24 cellular contexts compared by ENCODE assay signal in genomic region chr4:116469582-116469981, GRCh38.
DNase-seq lines count a peak whose midpoint lies in the region; ATAC-seq lines count a peak whose summit lies in the region.
"Had no signal": no experiment of that assay in that cellular context is flagged by ENCODE, and none has a peak within 500 bp of the region (broad histone marks: within the 10 kb centered on the region; RNA-seq: fewer than 3 reads in every experiment).

No MANE protein-coding gene starts in this region.

- H3K4me1 Mint-ChIP-seq in activated T-helper 17 cell treated with anti-CD3 and anti-CD28 coated beads, Interleukin-2, amount 50 U/mL, for 72 hours = no peaks in the 10 kb centered on the region

- peaks cover 10% of the 10 kb centered on the region for H3K9me3 Mint-ChIP-seq in activated T-helper 17 cell treated with anti-CD3 and anti-CD28 coated beads, Interleukin-2, amount 50 U/mL, for 72 hours
- H3K9me3 Mint-ChIP-seq: T-helper 1 cell treated with Interleukin-12 subunit alpha and Interleukin-12 subunit beta and Interleukin-4 antibody, amounts not matched to agents 30 μg/mL and 1 μg/mL, for 36 hours had no signal

- H3K27ac Mint-ChIP-seq in activated T-helper 17 cell treated with anti-CD3 and anti-CD28 coated beads, Interleukin-2, amount 50 U/mL, for 72 hours = no peak overlapping the region
- H3K27ac Mint-ChIP-seq: activated CD4-positive, alpha-beta memory T cell treated with anti-CD3 and anti-CD28 coated beads for 36 hours; activated naive CD4-positive, alpha-beta T cell treated with anti-CD3 and anti-CD28 coated beads for 36 hours; T-helper 1 cell treated with Interleukin-12 subunit alpha and Interleukin-12 subunit beta and Interleukin-4 antibody, amounts not matched to agents 30 μg/mL and 1 μg/mL, for 36 hours had no signal

- H3K27me3 Mint-ChIP-seq in activated T-helper 17 cell treated with anti-CD3 and anti-CD28 coated beads, Interleukin-2, amount 50 U/mL, for 72 hours = no peaks in the 10 kb centered on the region
- H3K27me3 Mint-ChIP-seq: activated CD4-positive, alpha-beta memory T cell treated with anti-CD3 and anti-CD28 coated beads for 36 hours had no signal

- DNase-seq in activated gamma-delta T cell (lab: John Stamatoyannopoulos, UW) (no peak), GM19240 (ENCODE audit: insufficient read length, low spot score) (no peak)
- DNase-seq: activated CD4-positive, alpha-beta memory T cell treated with anti-CD3 and anti-CD28 coated beads for 36 hours; activated naive CD4-positive, alpha-beta T cell treated with anti-CD3 and anti-CD28 coated beads for 36 hours; anterior cingulate cortex; C1 segment of cervical spinal cord; caudate nucleus; GF-D8; kidney glomerular epithelial cell; mammary epithelial cell; NCI-H1105; NCI-H2107; NCI-H524 treated with DMSO at 0.1 percent for 48 hours; PC-9; retina; SJCRH30; spleen had no signal

- no peaks in the 10 kb centered on the region for H3K36me3 Mint-ChIP-seq in activated T-helper 17 cell treated with anti-CD3 and anti-CD28 coated beads, Interleukin-2, amount 50 U/mL, for 72 hours (ENCODE audit: low read depth)
- H3K36me3 Mint-ChIP-seq: activated CD4-positive, alpha-beta memory T cell treated with anti-CD3 and anti-CD28 coated beads for 36 hours had no signal

- H3K4me3 Mint-ChIP-seq in activated T-helper 17 cell treated with anti-CD3 and anti-CD28 coated beads, Interleukin-2, amount 50 U/mL, for 72 hours = no peak overlapping the region
- H3K4me3 Mint-ChIP-seq: activated CD4-positive, alpha-beta memory T cell treated with anti-CD3 and anti-CD28 coated beads for 36 hours; activated naive CD4-positive, alpha-beta T cell treated with anti-CD3 and anti-CD28 coated beads for 36 hours; T-helper 1 cell treated with Interleukin-12 subunit alpha and Interleukin-12 subunit beta and Interleukin-4 antibody, amounts not matched to agents 30 μg/mL and 1 μg/mL, for 36 hours had no signal

- ATAC-seq in GM18499 (IDR thresholded peaks at IDR 0.05; ENCODE audit: insufficient read depth, unreplicated experiment) (peak; percentile 59), GM19328 (IDR thresholded peaks at IDR 0.05; ENCODE audit: unreplicated experiment) (peak; percentile 75), HG02870 (IDR thresholded peaks at IDR 0.05; ENCODE audit: unreplicated experiment) (peak; percentile 73), HG03460 (IDR thresholded peaks at IDR 0.05; ENCODE audit: unreplicated experiment) (peak; percentile 71), HG02970 (IDR thresholded peaks at IDR 0.05; ENCODE audit: low FRiP score, unreplicated experiment) (no peak)
- ATAC-seq in activated T-helper 17 cell treated with anti-CD3 and anti-CD28 coated beads, Interleukin-2, amount 50 U/mL, for 72 hours (replicated peaks) = no peak

Comparison
In these comparisons a context has a peak if more than half of its experiments do, and no peak if none do; other contexts are left out.
1. ATAC-seq: peak in GM18499 (single experiment), GM19328 (single experiment), HG02870 (single experiment) and HG03460 (single experiment); none in activated T-helper 17 cell treated with anti-CD3 and anti-CD28 coated beads, Interleukin-2, amount 50 U/mL, for 72 hours (single experiment) and HG02970 (single experiment).